2 cellular contexts compared by ENCODE assay signal in genomic region chr14:24439830-24440605, GRCh38.
A peak's percentile ranks its signal among the peaks of the same experiment; 100 is the strongest.
TF ChIP-seq lines count a peak whose summit lies in the region.

No MANE protein-coding gene starts in this region.

TF ChIP-seq in GM12878, 131 proteins besides CTCF, POLR2A, EP300 and RAD21:
- TF ChIP-seq YBX1 (IDR thresholded peaks at IDR 0.05), result no peak
- TF ChIP-seq MAX (IDR thresholded peaks at IDR 0.05; ENCODE audit: low read depth, low read length), result no peak
- TF ChIP-seq ZNF217 (IDR thresholded peaks at IDR 0.05), result no peak
- TF ChIP-seq POLR2AphosphoS5 (IDR thresholded peaks at IDR 0.05; ENCODE audit: low read length), result peak; percentile 15; the same call in 1 of the 2 replicates
- TF ChIP-seq NFXL1 (IDR thresholded peaks at IDR 0.05; ENCODE audit: borderline replicate concordance), result no peak
- peak; percentile 33; the same call in 1 of the 2 replicates for TF ChIP-seq POLR2AphosphoS2 (IDR thresholded peaks at IDR 0.05; ENCODE audit: low read depth, low read length)

TF ChIP-seq in neural cell, 6 proteins besides CTCF, POLR2A, EP300 and RAD21:
- TF ChIP-seq REST (IDR thresholded peaks at IDR 0.05; ENCODE audit: borderline replicate concordance), result no peak
- no peak for TF ChIP-seq POLR2AphosphoS5 (IDR thresholded peaks at IDR 0.05)
- no peak for TF ChIP-seq EZH2 (IDR thresholded peaks at IDR 0.05; ENCODE audit: borderline replicate concordance, insufficient read depth, low read length, poor library complexity, severe bottlenecking)
- no peak for TF ChIP-seq MXI1 (conservative IDR thresholded peaks at IDR 0.05; ENCODE audit: poor library complexity, severe bottlenecking)
- TF ChIP-seq TAF1 (IDR thresholded peaks at IDR 0.05; ENCODE audit: low read depth), result no peak
- TF ChIP-seq SMC3 (conservative IDR thresholded peaks at IDR 0.05; ENCODE audit: poor library complexity), result no peak
